23 cellular contexts compared by ENCODE assay signal in genomic region chr2:30903326-30903725, GRCh38.
DNase-seq lines count a peak whose midpoint lies in the region; ATAC-seq, FAIRE-seq and TF ChIP-seq lines count a peak whose summit lies in the region.
"Had no signal": no experiment of that assay in that cellular context is flagged by ENCODE, and none has a peak within 500 bp of the region (broad histone marks: within the 10 kb centered on the region; RNA-seq: fewer than 3 reads in every experiment).

No MANE protein-coding gene starts in this region.

- no peak overlapping the region for H3K56ac ChIP-seq in H1 (replicated peaks; ENCODE audit: insufficient read length, low read depth, low read length)

- H3K36me3 ChIP-seq in H1 (ENCODE audit: control insufficient read depth in 2 of 4, insufficient read depth in 4 of 4, low read length in 3 of 4): no peaks in the 10 kb centered on the region

- no peak overlapping the region for H2AK5ac ChIP-seq in H1 (ENCODE audit: low read depth, low read length)

- TF ChIP-seq CTCF in WTC11 (IDR thresholded peaks at IDR 0.05) (no peak), H1 (IDR thresholded peaks at IDR 0.05; ENCODE audit: control extremely low read depth in 1 of 3, insufficient read depth in 1 of 3, low read depth in 1 of 3, low read length in 3 of 3) (no peak)

- DNase-seq in activated CD8-positive, alpha-beta memory T cell treated with anti-CD3 and anti-CD28 coated beads for 24 hours: peak; percentile 28
- DNase-seq in activated CD8-positive, alpha-beta memory T cell treated with anti-CD3 and anti-CD28 coated beads, Interleukin-2, amount 50 U/mL, for 48 hours: no peak
- DNase-seq in WTC11 (ENCODE audit: low spot score) (no peak), H1 (ENCODE audit: low read depth in 1 of 2, low spot score in 2 of 2) (no peak), posterior vena cava (ENCODE audit: low spot score) (peak; percentile 53), HTR-8/SVneo (ENCODE audit: insufficient read length, low spot score) (no peak)
- DNase-seq: AML-193; Caco-2; Calu3; CD4-positive, alpha-beta T cell; CD8-positive, alpha-beta T cell; DMS79 treated with DMSO at 0.1 percent for 48 hours; GF-D8 had no signal

- peaks cover 15% of the 10 kb centered on the region for H3K9me3 Mint-ChIP-seq in WTC11
- H3K9me3 Mint-ChIP-seq: CD4-positive, alpha-beta T cell; CD8-positive, alpha-beta T cell had no signal

- peaks cover 0 to 2% (median 0%) of the 10 kb centered on the region in 4 experiments; a peak in 2 of 7 replicates for H3K4me1 ChIP-seq in H1 (replicated peaks in 1 of 4; ENCODE audit: control insufficient read depth in 3 of 4, insufficient read depth in 4 of 4, low read length in 3 of 4)
- H3K4me1 ChIP-seq: A549, Caco-2 had no signal

- no peak overlapping the region for H3K4me2 ChIP-seq in H1 (ENCODE audit: insufficient read depth in 1 of 2, low read depth in 2 of 2, low read length in 2 of 2)
- H3K4me2 ChIP-seq: A549 had no signal

- no peaks in the 10 kb centered on the region for H4K20me1 ChIP-seq in H1 (replicated peaks in 1 of 2; ENCODE audit: control insufficient read depth in 1 of 2, insufficient read depth in 2 of 2, low read length in 2 of 2)
- H4K20me1 ChIP-seq: BLaER1 treated with 17β-estradiol and CSF1 and Interleukin-3, amounts not matched to agents 10 nM and 100 nM had no signal

- H3K9me3 ChIP-seq in H1 (ENCODE audit: insufficient read depth in 2 of 2, low read depth in 1 of 2, low read length in 1 of 2): peaks cover 2 to 3% of the 10 kb centered on the region in 2 experiments; a peak in 2 of 4 replicates
- H3K9me3 ChIP-seq: A549, Caco-2 had no signal

- H3K9ac ChIP-seq in H1 (replicated peaks in 1 of 4; ENCODE audit: extremely low read depth in 1 of 4, low read depth in 3 of 4, low read length in 3 of 4): no peak overlapping the region
- H3K9ac ChIP-seq: BLaER1 treated with 17β-estradiol and CSF1 and Interleukin-3, amounts not matched to agents 10 nM and 100 nM had no signal

- CTCF ChIA-PET in WTC11 (lab: Charles Lee) (no interaction called here), H1 (lab: Charles Lee; ENCODE audit: partially characterized antibody) (interaction anchor here (0.5 to 2.0 kb wide), 5 partner anchors 9 to 329 kb away, joined by 4 to 5 read pairs (median 4); no protein-coding TSS in a partner anchor)

- no peak overlapping the region for H2BK15ac ChIP-seq in H1 (ENCODE audit: low read length)

- H3K23ac ChIP-seq in H1 (ENCODE audit: insufficient read length): no peak overlapping the region

- H3K79me1 ChIP-seq in H1 (ENCODE audit: low read depth, low read length): no peaks in the 10 kb centered on the region

- H3K27me3 ChIP-seq in H1 (replicated peaks in 1 of 4; ENCODE audit: control insufficient read depth in 3 of 4, extremely low read depth in 1 of 4, insufficient read depth in 3 of 4, low read length in 3 of 4): no peaks in the 10 kb centered on the region
- H3K27me3 ChIP-seq: BLaER1 treated with 17β-estradiol and CSF1 and Interleukin-3, amounts not matched to agents 10 nM and 100 nM had no signal

- H3K27ac Mint-ChIP-seq in WTC11: no peak overlapping the region
- H3K27ac Mint-ChIP-seq: B cell; CD4-positive, alpha-beta T cell; CD8-positive, alpha-beta T cell had no signal

- H3K27ac ChIP-seq in H1 (ENCODE audit: low read depth, low read length): no peak overlapping the region
- H3K27ac ChIP-seq: 22Rv1; A549; BLaER1 treated with 17β-estradiol and CSF1 and Interleukin-3, amounts not matched to agents 10 nM and 100 nM; C4-2B had no signal

- no peak overlapping the region for H2BK20ac ChIP-seq in H1 (ENCODE audit: low read length)

- H2BK12ac ChIP-seq in H1 (ENCODE audit: low read depth, low read length): no peak overlapping the region

- H4K8ac ChIP-seq in H1 (ENCODE audit: extremely low read depth, insufficient read depth, low read length): no peak overlapping the region

- peaks cover 15% of the 10 kb centered on the region for H3K36me3 Mint-ChIP-seq in WTC11
- H3K36me3 Mint-ChIP-seq: CD8-positive, alpha-beta T cell had no signal

- H4K91ac ChIP-seq in H1 (replicated peaks; ENCODE audit: insufficient read length, low read length): no peak overlapping the region

- WGBS in H1 (ENCODE audit: extremely low coverage in 1 of 2, insufficient coverage in 1 of 2, insufficient read length in 1 of 2, insufficient replicate concordance in 2 of 2, low coverage in 1 of 2, low lambda C conversion rate in 2 of 2, missing lambda C conversion rate in 1 of 2), 2 experiments: 97% methylated on average over 5 of the region's 5 CpGs; no CpG with 5 or more reads in 1 of the 2 experiments

- no peak overlapping the region for H3K18ac ChIP-seq in H1 (ENCODE audit: extremely low read depth, low read length)

- no peak overlapping the region for H3K4me3 Mint-ChIP-seq in WTC11
- H3K4me3 Mint-ChIP-seq: B cell; CD4-positive, alpha-beta T cell; CD8-positive, alpha-beta T cell had no signal

- H3K4me1 Mint-ChIP-seq in WTC11: peaks cover 17% of the 10 kb centered on the region
- H3K4me1 Mint-ChIP-seq: B cell had no signal

- H2AFZ ChIP-seq in H1 (ENCODE audit: low read length): no peak overlapping the region

- no peaks in the 10 kb centered on the region for H3K79me2 ChIP-seq in H1 (ENCODE audit: control insufficient read depth in 1 of 2, insufficient read depth in 2 of 2, low read length in 2 of 2)

- TF ChIP-seq EP300 in H1 (IDR thresholded peaks at IDR 0.05; ENCODE audit: borderline replicate concordance in 1 of 2, low read depth in 2 of 2, low read length in 2 of 2): no peak

- intact Hi-C loops in posterior vena cava (cut with DNase I): no loop called here

- POLR2A ChIA-PET in WTC11 (lab: Charles Lee): interaction anchor here (0.9 kb wide), 1 partner anchor 12 kb away, joined by 3 read pairs; no protein-coding TSS in a partner anchor
- POLR2A ChIA-PET in H1 (lab: Charles Lee; ENCODE audit: partially characterized antibody): no interaction called here

- H4K5ac ChIP-seq in H1 (ENCODE audit: insufficient read length, low read depth, low read length): no peak overlapping the region

- H2BK120ac ChIP-seq in H1 (replicated peaks; ENCODE audit: low read depth, low read length): peak overlapping the region; percentile 71

- H3K27me3 Mint-ChIP-seq in WTC11 (ENCODE audit: low read depth): peaks cover 4% of the 10 kb centered on the region; the same call in 1 of the 2 replicates
- H3K27me3 Mint-ChIP-seq: B cell had no signal

- H2BK5ac ChIP-seq in H1 (ENCODE audit: low read depth, low read length): no peak overlapping the region

- no peak overlapping the region for H3K14ac ChIP-seq in H1 (ENCODE audit: insufficient read length)

- no peak for TF ChIP-seq RAD21 in H1 (IDR thresholded peaks at IDR 0.05 in 1 of 2, conservative IDR thresholded peaks at IDR 0.05 in 1 of 2; ENCODE audit: low read depth in 2 of 2, low read length in 2 of 2)

- no peak for FAIRE-seq in H1 (lab: Jason Lieb, UNC)
- FAIRE-seq in HTR-8/SVneo (lab: Jason Lieb, UNC): no peak
- FAIRE-seq: A549, D721Med, G401.6, GM12891, GM19239 had no signal

- no peak for TF ChIP-seq POLR2A in H1 (IDR thresholded peaks at IDR 0.05; ENCODE audit: control extremely low read depth in 1 of 2, low read depth in 2 of 2, low read length in 2 of 2)

- no peak overlapping the region for H3K4me3 ChIP-seq in H1 (ENCODE audit: extremely low read depth in 1 of 4, insufficient read depth in 2 of 4, low read depth in 3 of 4, low read length in 4 of 4)
- H3K4me3 ChIP-seq: A549; BLaER1 treated with 17β-estradiol and CSF1 and Interleukin-3, amounts not matched to agents 10 nM and 100 nM had no signal

- ATAC-seq in WTC11: no peak
- ATAC-seq in HG03025 (IDR thresholded peaks at IDR 0.05; ENCODE audit: low FRiP score, unreplicated experiment): no peak
- ATAC-seq: A549; CD8-positive, alpha-beta T cell had no signal

- H3K4ac ChIP-seq in H1 (replicated peaks; ENCODE audit: insufficient read length, low read depth, low read length): no peak overlapping the region

- H3K23me2 ChIP-seq in H1 (ENCODE audit: low read depth, low read length): no peaks in the 10 kb centered on the region

TF ChIP-seq in WTC11, 78 proteins besides CTCF, POLR2A, EP300 and RAD21 (continues in another document):
- TF ChIP-seq ZNF138 (CRISPR knock-in tag; conservative IDR thresholded peaks at IDR 0.05): no peak
- no peak for TF ChIP-seq USF2 (CRISPR knock-in tag; IDR thresholded peaks at IDR 0.05)
- TF ChIP-seq ATF1 (CRISPR knock-in tag; IDR thresholded peaks at IDR 0.05): 0 out of 2 replicates have a peak, but pooled peaks have one; percentile 44

TF ChIP-seq in H1, 55 proteins besides CTCF, POLR2A, EP300 and RAD21:
- TF ChIP-seq JUND (IDR thresholded peaks at IDR 0.05; ENCODE audit: low read length) (no peak), TBP (IDR thresholded peaks at IDR 0.05; ENCODE audit: low read depth, low read length) (no peak), RBBP5 (IDR thresholded peaks at IDR 0.05; ENCODE audit: borderline replicate concordance, low read depth, low read length) (no peak), E2F6 (IDR thresholded peaks at IDR 0.05) (no peak), ASH2L (IDR thresholded peaks at IDR 0.05; ENCODE audit: low read length) (no peak), BRCA1 (IDR thresholded peaks at IDR 0.05; ENCODE audit: low read depth, low read length) (no peak)

Comparison
In these comparisons a context has a peak if more than half of its experiments do, and no peak if none do; other contexts are left out.
1. DNase-seq: peak in activated CD8-positive, alpha-beta memory T cell treated with anti-CD3 and anti-CD28 coated beads for 24 hours (single experiment) and posterior vena cava (single experiment); none in activated CD8-positive, alpha-beta memory T cell treated with anti-CD3 and anti-CD28 coated beads, Interleukin-2, amount 50 U/mL, for 48 hours (single experiment), WTC11 (single experiment), H1 (0 of 2) and HTR-8/SVneo (single experiment).